ENCODE assay signal across 9 cellular contexts in genomic region chr12:106760184-106760531, GRCh38. TPM values are rescaled to one million over a fixed set of nuclear protein-coding genes. Genes with fewer than 3 reads are reported as not detected.
DNase-seq lines count a peak whose midpoint lies in the region; ATAC-seq, FAIRE-seq and TF ChIP-seq lines count a peak whose summit lies in the region.
"Had no signal": no experiment of that assay in that cellular context is flagged by ENCODE, and none has a peak within 500 bp of the region (broad histone marks: within the 10 kb centered on the region; RNA-seq: fewer than 3 reads in every experiment).

No MANE protein-coding gene starts in this region.

- H3K4me3 Mint-ChIP-seq in activated T-helper 2 cell treated with anti-CD3 and anti-CD28 coated beads, Interferon-gamma antibody, Interleukin-2, Interleukin-4, amounts not matched to agents 10 μg/mL and 5 μg/mL and 100 μg/mL, durations not matched to agents 14 hours and 24 hours and 36 hours (ENCODE audit: low read depth): peak overlapping the region; percentile 11

- H3K36me3 Mint-ChIP-seq in activated T-helper 2 cell treated with anti-CD3 and anti-CD28 coated beads, Interferon-gamma antibody, Interleukin-2, Interleukin-4, amounts not matched to agents 10 μg/mL and 5 μg/mL and 100 μg/mL, durations not matched to agents 14 hours and 24 hours and 36 hours (ENCODE audit: low read depth): no peaks in the 10 kb centered on the region

- no peak for TF ChIP-seq CTCF in colonic mucosa (IDR thresholded peaks at IDR 0.05)

- DNase-seq in GM18507 (ENCODE audit: extremely low spot score, insufficient read length, low read depth): peak; percentile 55
- DNase-seq in activated T-helper 2 cell treated with anti-CD3 and anti-CD28 coated beads, Interferon-gamma antibody, Interleukin-2, Interleukin-4, amounts not matched to agents 10 μg/mL and 5 μg/mL and 100 μg/mL, durations not matched to agents 14 hours and 24 hours and 36 hours (ENCODE audit: low spot score): no peak
- peak; percentile 71 for DNase-seq in medulla oblongata (ENCODE audit: extremely low spot score)
- no peak for DNase-seq in colonic mucosa
- no peak for DNase-seq in T-helper 9 cell
- DNase-seq in HT-29 (ENCODE audit: low spot score): no peak
- DNase-seq: pancreas had no signal

- no peaks in the 10 kb centered on the region for H3K27me3 ChIP-seq in HUES6 (ENCODE audit: control insufficient read depth, insufficient read depth, low read length)
- H3K27me3 ChIP-seq in colonic mucosa: no peaks in the 10 kb centered on the region
- H3K27me3 ChIP-seq: pancreas had no signal

- H3K36me3 ChIP-seq in HUES6 (ENCODE audit: control insufficient read depth, insufficient read depth, low read length) (no peaks in the 10 kb centered on the region), colonic mucosa (no peaks in the 10 kb centered on the region)
- H3K36me3 ChIP-seq: pancreas had no signal

- H3K9ac ChIP-seq in HUES6 (ENCODE audit: low read length): peak overlapping the region; percentile 56
- no peak overlapping the region for H3K9ac ChIP-seq in colonic mucosa (ENCODE audit: low read depth in 2 of 2, low read length in 2 of 2)

- intact Hi-C loops in activated T-helper 2 cell treated with anti-CD3 and anti-CD28 coated beads, Interferon-gamma antibody, Interleukin-2, Interleukin-4, amounts not matched to agents 10 μg/mL and 5 μg/mL and 100 μg/mL, durations not matched to agents 14 hours and 24 hours and 36 hours (cut with micrococcal nuclease): no loop called here
- intact Hi-C loops in colonic mucosa (cut with DNase I): no loop called here

- H3K4me3 ChIP-seq in HUES6 (ENCODE audit: low read depth, low read length): peak overlapping the region; percentile 31
- no peak overlapping the region for H3K4me3 ChIP-seq in colonic mucosa
- H3K4me3 ChIP-seq: pancreas had no signal

- no peaks in the 10 kb centered on the region for H3K27me3 Mint-ChIP-seq in activated T-helper 2 cell treated with anti-CD3 and anti-CD28 coated beads, Interferon-gamma antibody, Interleukin-2, Interleukin-4, amounts not matched to agents 10 μg/mL and 5 μg/mL and 100 μg/mL, durations not matched to agents 14 hours and 24 hours and 36 hours (ENCODE audit: low read depth)

- peaks cover 10% of the 10 kb centered on the region for H3K4me1 Mint-ChIP-seq in activated T-helper 2 cell treated with anti-CD3 and anti-CD28 coated beads, Interferon-gamma antibody, Interleukin-2, Interleukin-4, amounts not matched to agents 10 μg/mL and 5 μg/mL and 100 μg/mL, durations not matched to agents 14 hours and 24 hours and 36 hours (ENCODE audit: low read depth)

- ATAC-seq in GM21515 (IDR thresholded peaks at IDR 0.05; ENCODE audit: unreplicated experiment): peak; percentile 98

- H3K9me3 ChIP-seq in HUES6 (ENCODE audit: control insufficient read depth, insufficient read depth, low read depth, low read length) (no peaks in the 10 kb centered on the region), colonic mucosa (no peaks in the 10 kb centered on the region)
- H3K9me3 ChIP-seq: pancreas had no signal

- peak; percentile 95 for FAIRE-seq in GM18507 (lab: Jason Lieb, UNC)
- FAIRE-seq: pancreas had no signal

- H3K27ac ChIP-seq in HUES6 (ENCODE audit: low read depth, low read length) (peak overlapping the region; percentile 21; the same call in 1 of the 2 replicates), colonic mucosa (no peak overlapping the region)
- H3K27ac ChIP-seq: pancreas had no signal

- peak overlapping the region; percentile 16 for H3K27ac Mint-ChIP-seq in activated T-helper 2 cell treated with anti-CD3 and anti-CD28 coated beads, Interferon-gamma antibody, Interleukin-2, Interleukin-4, amounts not matched to agents 10 μg/mL and 5 μg/mL and 100 μg/mL, durations not matched to agents 14 hours and 24 hours and 36 hours

- H3K9me3 Mint-ChIP-seq in activated T-helper 2 cell treated with anti-CD3 and anti-CD28 coated beads, Interferon-gamma antibody, Interleukin-2, Interleukin-4, amounts not matched to agents 10 μg/mL and 5 μg/mL and 100 μg/mL, durations not matched to agents 14 hours and 24 hours and 36 hours: no peaks in the 10 kb centered on the region

- H3K4me1 ChIP-seq in HUES6 (ENCODE audit: control insufficient read depth, insufficient read depth, low read length) (peaks cover 25% of the 10 kb centered on the region), colonic mucosa (no peaks in the 10 kb centered on the region)
- H3K4me1 ChIP-seq: pancreas had no signal

RNA-seq across cellular contexts. Expression of gene RIC8B, which starts 14.3 kb away (rescaled TPM):
- 11.4 and 16.4 TPM in 2 replicates for total RNA-seq in activated T-helper 2 cell treated with anti-CD3 and anti-CD28 coated beads, Interferon-gamma antibody, Interleukin-2, Interleukin-4, amounts not matched to agents 10 μg/mL and 5 μg/mL and 100 μg/mL, durations not matched to agents 14 hours and 24 hours and 36 hours
- total RNA-seq in colonic mucosa: 10 to 100 TPM; 13.9 to 14.6 TPM
- 3.2 and 4.3 TPM in 2 replicates for total RNA-seq in HT-29 (2014; rRNA removed; shearing (Covaris generic))

Comparison
In these comparisons a context has a peak if more than half of its experiments do, and no peak if none do; other contexts are left out.
1. DNase-seq: peak in GM18507 (single experiment) and medulla oblongata (single experiment); none in activated T-helper 2 cell treated with anti-CD3 and anti-CD28 coated beads, Interferon-gamma antibody, Interleukin-2, Interleukin-4, amounts not matched to agents 10 μg/mL and 5 μg/mL and 100 μg/mL, durations not matched to agents 14 hours and 24 hours and 36 hours (single experiment), colonic mucosa (single experiment), T-helper 9 cell (single experiment) and HT-29 (single experiment).